31 cellular contexts compared by ENCODE assay signal in genomic region chr10:52889611-52890010, GRCh38.
"Had no signal": no experiment of that assay in that cellular context is flagged by ENCODE, and none has a peak within 500 bp of the region (broad histone marks: within the 10 kb centered on the region; RNA-seq: fewer than 3 reads in every experiment).

No MANE protein-coding gene starts in this region.

- H3K4me1 Mint-ChIP-seq: T-cell had no signal

- ATAC-seq: Right ventricle myocardium inferior, SK-N-SH treated with all-trans-retinoic acid at 6 μM for 48 hours, T-cell had no signal

- H2AFZ ChIP-seq: PC-9 had no signal

- DNase-seq: Kasumi-1, MG63, NCI-H1048, NCI-H1092 treated with DMSO at 0.1 percent for 48 hours, NCI-H1105 treated with DMSO at 0.1 percent for 48 hours, NCI-H1417, NCI-H1436, NCI-H1694, NCI-H187, NCI-H1930, NCI-H2029 treated with DMSO at 0.1 percent for 48 hours, NCI-H2081 treated with DMSO at 0.1 percent for 48 hours, NCI-H2107, NCI-H226, NCI-H446 treated with DMSO at 0.1 percent for 48 hours, NCI-H510A, NCI-H524, NCI-H526, NCI-H69, NCI-H748 treated with DMSO at 0.1 percent for 48 hours, NCI-H82, PC-9, SHP77, SIG-M5, SJCRH30, T-cell had no signal

- H3K4me3 ChIP-seq: MG63, PC-9, SJCRH30, SK-N-MC had no signal

- H3K4me2 ChIP-seq: PC-9 had no signal

- H3K27me3 ChIP-seq: MG63, SJCRH30 had no signal

- H3K27ac ChIP-seq: PC-9, RWPE1, SJCRH30, SK-N-MC had no signal

- H3K36me3 Mint-ChIP-seq: T-cell had no signal

- H3K4me3 Mint-ChIP-seq: T-cell had no signal

- H3K27me3 Mint-ChIP-seq: T-cell had no signal

- H3K9me3 ChIP-seq: MG63, SJCRH30 had no signal

- FAIRE-seq: RCC 7860 had no signal

- H3K27ac Mint-ChIP-seq: T-cell had no signal

- H3K36me3 ChIP-seq: MG63, SJCRH30 had no signal

- H3K4me1 ChIP-seq: SJCRH30 had no signal
